5 cellular contexts compared by ENCODE assay signal in genomic region chr5:108940500-108940899, GRCh38.
"Had no signal": no experiment of that assay in that cellular context is flagged by ENCODE, and none has a peak within 500 bp of the region (broad histone marks: within the 10 kb centered on the region; RNA-seq: fewer than 3 reads in every experiment).

No MANE protein-coding gene starts in this region.

- ATAC-seq: GM23338 had no signal

- DNase-seq: H9, HCEC 1CT, IMR-90, KBM-7 had no signal

- H3K4me3 ChIP-seq: GM23338 had no signal

- H3K9me3 Mint-ChIP-seq: GM23338, H9 had no signal

- H2AFZ ChIP-seq: GM23338 had no signal

- H3K4me3 Mint-ChIP-seq: GM23338, H9 had no signal

- H3K27ac Mint-ChIP-seq: GM23338 had no signal

- H3K4me2 ChIP-seq: GM23338 had no signal
